Comparison of ENCODE assay signal across 8 cellular contexts in the genomic region with DNA sequence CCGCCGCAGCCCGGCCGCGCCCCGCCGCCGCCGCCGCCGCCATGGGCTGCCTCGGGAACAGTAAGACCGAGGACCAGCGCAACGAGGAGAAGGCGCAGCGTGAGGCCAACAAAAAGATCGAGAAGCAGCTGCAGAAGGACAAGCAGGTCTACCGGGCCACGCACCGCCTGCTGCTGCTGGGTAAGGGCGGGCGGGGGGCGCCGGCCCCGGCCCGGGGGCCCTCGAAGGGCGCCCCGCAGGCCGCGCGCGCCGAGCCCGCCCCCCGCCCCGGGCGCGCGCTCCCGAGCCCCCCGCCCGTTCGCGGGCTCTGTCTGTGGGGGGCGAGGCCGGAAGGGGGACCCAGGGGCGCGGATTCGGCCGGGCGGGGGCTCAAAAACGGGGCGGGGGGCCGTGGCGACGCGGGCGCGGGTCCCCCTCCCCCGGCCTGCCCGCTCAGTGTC. TPM values are rescaled to one million over a fixed set of nuclear protein-coding genes. Genes with fewer than 3 reads are reported as not detected.
DNase-seq lines count a peak whose midpoint lies in the region; ATAC-seq and TF ChIP-seq lines count a peak whose summit lies in the region.

No MANE protein-coding gene starts in this region.

- H3K4ac ChIP-seq in mesenchymal stem cell (ENCODE audit: low read depth in 1 of 2, low read length in 2 of 2), result peak overlapping the region; percentile 95 to 100

- POLR2A ChIA-PET in CD8-positive, alpha-beta T cell (lab: Charles Lee), result interaction anchor here (0.9 to 2.4 kb wide), 8 partner anchors 13 to 260 kb away, joined by 3 to 8 read pairs (median 4); a partner anchor contains a TSS

- peak overlapping the region; percentile 96 for H2BK5ac ChIP-seq in mesenchymal stem cell (ENCODE audit: low read depth, low read length, poor library complexity, severe bottlenecking)

- no peaks in the 10 kb centered on the region for H3K27me3 ChIP-seq in CD8-positive, alpha-beta T cell (ENCODE audit: insufficient read depth, low read length)
- no peaks in the 10 kb centered on the region for H3K27me3 ChIP-seq in mesenchymal stem cell (ENCODE audit: control insufficient read depth in 1 of 2, insufficient read depth in 1 of 2, low read length in 2 of 2)
- no peaks in the 10 kb centered on the region for H3K27me3 ChIP-seq in suprapubic skin

- peak overlapping the region; percentile 99 to 100 for H3K14ac ChIP-seq in mesenchymal stem cell (ENCODE audit: low read length in 2 of 2)

- peak overlapping the region; percentile 93 for H3K4me3 Mint-ChIP-seq in CD8-positive, alpha-beta T cell
- H3K4me3 Mint-ChIP-seq in T-helper 2 cell treated with Interferon-gamma antibody and Interleukin-4, amounts not matched to agents 5 μg/mL and 100 μg/mL, for 36 hours, result peak overlapping the region; percentile 92

- no peak overlapping the region for H2BK12ac ChIP-seq in mesenchymal stem cell (ENCODE audit: low read length in 2 of 2)

- no peak for TF ChIP-seq EP300 in suprapubic skin (IDR thresholded peaks at IDR 0.05)

- H3K27ac Mint-ChIP-seq in CD8-positive, alpha-beta T cell, result peak overlapping the region; percentile 98
- peak overlapping the region; percentile 100 for H3K27ac Mint-ChIP-seq in T-helper 2 cell treated with Interferon-gamma antibody and Interleukin-4, amounts not matched to agents 5 μg/mL and 100 μg/mL, for 36 hours

- peak overlapping the region; percentile 99 for H2BK120ac ChIP-seq in mesenchymal stem cell (ENCODE audit: low read depth, low read length)

- H3K4me1 Mint-ChIP-seq in CD8-positive, alpha-beta T cell (ENCODE audit: low read depth), result peaks cover 56% of the 10 kb centered on the region
- peaks cover 46% of the 10 kb centered on the region for H3K4me1 Mint-ChIP-seq in T-helper 2 cell treated with Interferon-gamma antibody and Interleukin-4, amounts not matched to agents 5 μg/mL and 100 μg/mL, for 36 hours (ENCODE audit: low read depth)

- H3K9me3 Mint-ChIP-seq in CD8-positive, alpha-beta T cell, result no peaks in the 10 kb centered on the region
- H3K9me3 Mint-ChIP-seq in T-helper 2 cell treated with Interferon-gamma antibody and Interleukin-4, amounts not matched to agents 5 μg/mL and 100 μg/mL, for 36 hours, result no peaks in the 10 kb centered on the region

- H2AK5ac ChIP-seq in mesenchymal stem cell (ENCODE audit: low read length, severe bottlenecking), result no peak overlapping the region

- H4K8ac ChIP-seq in mesenchymal stem cell (ENCODE audit: low read length), result peak overlapping the region; percentile 85

- CTCF ChIA-PET in CD8-positive, alpha-beta T cell (lab: Charles Lee), result no interaction called here

- H3K4me2 ChIP-seq in mesenchymal stem cell (ENCODE audit: low read length, poor library complexity, severe bottlenecking), result peak overlapping the region; percentile 34

- peaks cover 42% of the 10 kb centered on the region for H3K4me1 ChIP-seq in CD8-positive, alpha-beta T cell (ENCODE audit: insufficient read depth, low read length)
- peaks cover 17% of the 10 kb centered on the region for H3K4me1 ChIP-seq in mesenchymal stem cell (ENCODE audit: control insufficient read depth, insufficient read depth, low read depth, low read length)
- H3K4me1 ChIP-seq in suprapubic skin, result peaks cover 51% of the 10 kb centered on the region

- peak overlapping the region; percentile 82 for H2BK15ac ChIP-seq in mesenchymal stem cell (ENCODE audit: low read depth, poor library complexity, severe bottlenecking)

- H3K4me3 ChIP-seq in CD8-positive, alpha-beta T cell (ENCODE audit: low read depth, low read length), result peak overlapping the region; percentile 78
- H3K4me3 ChIP-seq in mesenchymal stem cell (ENCODE audit: insufficient read depth in 1 of 2, low read depth in 1 of 2, low read length in 2 of 2) (peak overlapping the region; percentile 89 to 96), suprapubic skin (peak overlapping the region; percentile 86)

- H2AFZ ChIP-seq in mesenchymal stem cell (ENCODE audit: low read depth, low read length), result peak overlapping the region; percentile 61

- peak overlapping the region; percentile 99 for H4K91ac ChIP-seq in mesenchymal stem cell (ENCODE audit: low read length)

- intact Hi-C loops in CD8-positive, alpha-beta T cell (cut with DNase I, micrococcal nuclease), result loop anchor here (1.0 to 10.0 kb wide), 9 partner anchors 13 to 1499 kb away; a partner anchor contains a TSS

- no peak for TF ChIP-seq POLR2A in suprapubic skin (IDR thresholded peaks at IDR 0.05)

- H3K79me1 ChIP-seq in mesenchymal stem cell (replicated peaks; ENCODE audit: low read length, poor library complexity, severe bottlenecking), result peaks cover 8% of the 10 kb centered on the region

- H3K36me3 ChIP-seq in CD8-positive, alpha-beta T cell (ENCODE audit: insufficient read depth, low read length), result no peaks in the 10 kb centered on the region
- H3K36me3 ChIP-seq in mesenchymal stem cell (ENCODE audit: control insufficient read depth in 1 of 2, insufficient read depth in 2 of 2, low read depth in 1 of 2, low read length in 2 of 2) (peaks cover 1 to 7% of the 10 kb centered on the region in 2 experiments), suprapubic skin (no peaks in the 10 kb centered on the region)

- 1% methylated on average over 10 of the region's 63 CpGs for WGBS in mesenchymal stem cell
- 0% methylated on average over 14 of the region's 63 CpGs for WGBS in suprapubic skin

- H3K36me3 Mint-ChIP-seq in CD8-positive, alpha-beta T cell, result peaks cover 31% of the 10 kb centered on the region
- H3K36me3 Mint-ChIP-seq in T-helper 2 cell treated with Interferon-gamma antibody and Interleukin-4, amounts not matched to agents 5 μg/mL and 100 μg/mL, for 36 hours (ENCODE audit: low read depth), result peaks cover 27% of the 10 kb centered on the region

- H3K23ac ChIP-seq in mesenchymal stem cell (ENCODE audit: low read length in 2 of 2), result peak overlapping the region in 1 of 2 experiments; percentile 100

- peak; percentile 0 for ATAC-seq in CD8-positive, alpha-beta T cell
- ATAC-seq in HG03039 (IDR thresholded peaks at IDR 0.05; ENCODE audit: unreplicated experiment), result peak; percentile 6

- H3K18ac ChIP-seq in mesenchymal stem cell (ENCODE audit: low read depth in 1 of 2, low read length in 2 of 2), result peak overlapping the region; percentile 97 to 100

- no peaks in the 10 kb centered on the region for H3K9me3 ChIP-seq in CD8-positive, alpha-beta T cell (ENCODE audit: low read length)
- no peaks in the 10 kb centered on the region for H3K9me3 ChIP-seq in mesenchymal stem cell (ENCODE audit: control insufficient read depth, low read length)
- no peaks in the 10 kb centered on the region for H3K9me3 ChIP-seq in suprapubic skin

- peak overlapping the region; percentile 95 for H3K9ac ChIP-seq in mesenchymal stem cell (ENCODE audit: low read length)

- no peak for TF ChIP-seq CTCF in CD8-positive, alpha-beta T cell (IDR thresholded peaks at IDR 0.05)
- no peak for TF ChIP-seq CTCF in suprapubic skin (IDR thresholded peaks at IDR 0.05)

- H3K27me3 Mint-ChIP-seq in CD8-positive, alpha-beta T cell (ENCODE audit: low read depth), result no peaks in the 10 kb centered on the region
- H3K27me3 Mint-ChIP-seq in T-helper 2 cell treated with Interferon-gamma antibody and Interleukin-4, amounts not matched to agents 5 μg/mL and 100 μg/mL, for 36 hours (ENCODE audit: low read depth), result no peaks in the 10 kb centered on the region

- DNase-seq in CD8-positive, alpha-beta T cell, result peak in 3 of 7 experiments; percentile 34 to 68 (median 40)
- peak; percentile 14 for DNase-seq in T-helper 2 cell treated with Interferon-gamma antibody and Interleukin-4, amounts not matched to agents 5 μg/mL and 100 μg/mL, for 36 hours (ENCODE audit: low spot score)
- DNase-seq in mesenchymal stem cell (peak; percentile 60), suprapubic skin (ENCODE audit: low spot score in 2 of 2) (no peak), NCI-H2029 (lab: John Stamatoyannopoulos, UW) (no peak), putamen (ENCODE audit: low spot score) (no peak)

- peak overlapping the region; percentile 86 for H3K27ac ChIP-seq in CD8-positive, alpha-beta T cell (ENCODE audit: low read depth, low read length)
- H3K27ac ChIP-seq in cingulate gyrus (ENCODE audit: low read depth, low read length), result peak overlapping the region; percentile 85
- H3K27ac ChIP-seq in mesenchymal stem cell (ENCODE audit: low read length, poor library complexity, severe bottlenecking), result peak overlapping the region; percentile 94
- peak overlapping the region; percentile 98 for H3K27ac ChIP-seq in suprapubic skin

RNA-seq across cellular contexts. Expression of a gene that starts 39.2 kb away (rescaled TPM):
- 1,000 to 10,000 TPM; 1,064 to 1,097 TPM for total RNA-seq in CD8-positive, alpha-beta T cell
- polyA plus RNA-seq in mesenchymal stem cell (2013, experiment 1 of 2), result 1,046 TPM
- 1,042 TPM for polyA plus RNA-seq in mesenchymal stem cell (2013, experiment 2 of 2)
- 100 to 1,000 TPM; 334 to 533 (median 451) TPM for total RNA-seq in suprapubic skin

RNA-seq across cellular contexts. Expression of a gene that starts 41.0 kb away (rescaled TPM):
- total RNA-seq in CD8-positive, alpha-beta T cell, result under 1 TPM in 1 of 2 experiments, not detected in 1; 0.28 TPM
- 0.26 TPM for polyA plus RNA-seq in mesenchymal stem cell (2013, experiment 1 of 2)
- 0.26 TPM for polyA plus RNA-seq in mesenchymal stem cell (2013, experiment 2 of 2)
- total RNA-seq in suprapubic skin, result not detected

Comparison
In these comparisons a context has a peak if more than half of its experiments do, and no peak if none do; other contexts are left out.
1. DNase-seq: peak in T-helper 2 cell treated with Interferon-gamma antibody and Interleukin-4, amounts not matched to agents 5 μg/mL and 100 μg/mL, for 36 hours (single experiment) and mesenchymal stem cell (single experiment); none in suprapubic skin (0 of 2), NCI-H2029 (single experiment) and putamen (single experiment).
2. Peak in every context shown above with its lines, with median percentiles within 50 percentile points of each other: H3K27ac ChIP-seq and H3K4me3 ChIP-seq.